12 cellular contexts compared by ENCODE assay signal in genomic region chr5:91288117-91288516, GRCh38.
DNase-seq lines count a peak whose midpoint lies in the region; ATAC-seq and TF ChIP-seq lines count a peak whose summit lies in the region.
"Had no signal": no experiment of that assay in that cellular context is flagged by ENCODE, and none has a peak within 500 bp of the region (broad histone marks: within the 10 kb centered on the region; RNA-seq: fewer than 3 reads in every experiment).

No MANE protein-coding gene starts in this region.

- no peaks in the 10 kb centered on the region for H3K9me3 ChIP-seq in SJCRH30 (replicated peaks)
- no peaks in the 10 kb centered on the region for H3K9me3 ChIP-seq in esophagus squamous epithelium
- H3K9me3 ChIP-seq in mesenchymal stem cell (ENCODE audit: control insufficient read depth, low read length): no peaks in the 10 kb centered on the region
- no peaks in the 10 kb centered on the region for H3K9me3 ChIP-seq in vagina
- no peaks in the 10 kb centered on the region for H3K9me3 ChIP-seq in upper lobe of right lung

- H3K18ac ChIP-seq in mesenchymal stem cell (ENCODE audit: low read depth in 1 of 2, low read length in 2 of 2): no peak overlapping the region

- H2BK12ac ChIP-seq in mesenchymal stem cell (ENCODE audit: low read length in 2 of 2): no peak overlapping the region

- H3K36me3 ChIP-seq in SJCRH30: no peaks in the 10 kb centered on the region
- H3K36me3 ChIP-seq in esophagus squamous epithelium: no peaks in the 10 kb centered on the region
- H3K36me3 ChIP-seq in mesenchymal stem cell (ENCODE audit: control insufficient read depth in 1 of 2, insufficient read depth in 2 of 2, low read depth in 1 of 2, low read length in 2 of 2): no peaks in the 10 kb centered on the region
- no peaks in the 10 kb centered on the region for H3K36me3 ChIP-seq in vagina
- no peaks in the 10 kb centered on the region for H3K36me3 ChIP-seq in upper lobe of right lung

- H4K8ac ChIP-seq in mesenchymal stem cell (ENCODE audit: low read length): no peak overlapping the region

- H3K4me1 ChIP-seq in SJCRH30: peaks cover 24% of the 10 kb centered on the region
- H3K4me1 ChIP-seq in esophagus squamous epithelium: peaks cover 10 to 33% (median 12%) of the 10 kb centered on the region in 3 donors
- peaks cover 5% of the 10 kb centered on the region for H3K4me1 ChIP-seq in mesenchymal stem cell (ENCODE audit: control insufficient read depth, insufficient read depth, low read depth, low read length)
- H3K4me1 ChIP-seq in vagina: peaks cover 12% of the 10 kb centered on the region
- no peaks in the 10 kb centered on the region for H3K4me1 ChIP-seq in upper lobe of right lung

- H2BK15ac ChIP-seq in mesenchymal stem cell (ENCODE audit: low read depth, poor library complexity, severe bottlenecking): no peak overlapping the region

- H3K14ac ChIP-seq in mesenchymal stem cell (ENCODE audit: low read length in 2 of 2): no peak overlapping the region

- H3K4me3 ChIP-seq in SJCRH30: no peak overlapping the region
- H3K4me3 ChIP-seq in esophagus squamous epithelium: no peak overlapping the region
- no peak overlapping the region for H3K4me3 ChIP-seq in mesenchymal stem cell (ENCODE audit: insufficient read depth in 1 of 2, low read depth in 1 of 2, low read length in 2 of 2)
- no peak overlapping the region for H3K4me3 ChIP-seq in vagina
- no peak overlapping the region for H3K4me3 ChIP-seq in upper lobe of right lung

- H3K9ac ChIP-seq in mesenchymal stem cell (ENCODE audit: low read length): no peak overlapping the region

- 42 to 61% methylated on average over 1 of the region's 1 CpG for WGBS in esophagus squamous epithelium, 2 donors
- WGBS in mesenchymal stem cell: no CpG with 5 or more reads among the region's 1 CpG

- no peaks in the 10 kb centered on the region for H3K27me3 ChIP-seq in SJCRH30
- no peaks in the 10 kb centered on the region for H3K27me3 ChIP-seq in esophagus squamous epithelium
- no peaks in the 10 kb centered on the region for H3K27me3 ChIP-seq in mesenchymal stem cell (ENCODE audit: control insufficient read depth in 1 of 2, insufficient read depth in 1 of 2, low read length in 2 of 2)
- no peaks in the 10 kb centered on the region for H3K27me3 ChIP-seq in vagina
- H3K27me3 ChIP-seq in upper lobe of right lung: no peaks in the 10 kb centered on the region

- H3K4ac ChIP-seq in mesenchymal stem cell (ENCODE audit: low read depth in 1 of 2, low read length in 2 of 2): no peak overlapping the region

- H2BK120ac ChIP-seq in mesenchymal stem cell (ENCODE audit: low read depth, low read length): no peak overlapping the region

- H2AK5ac ChIP-seq in mesenchymal stem cell (ENCODE audit: low read length, severe bottlenecking): peak overlapping the region; percentile 55

- TF ChIP-seq CTCF in esophagus squamous epithelium (IDR thresholded peaks at IDR 0.05): no peak
- TF ChIP-seq CTCF in vagina (IDR thresholded peaks at IDR 0.05): no peak
- no peak for TF ChIP-seq CTCF in upper lobe of right lung (IDR thresholded peaks at IDR 0.05)

- peaks cover 3% of the 10 kb centered on the region for H3K79me1 ChIP-seq in mesenchymal stem cell (replicated peaks; ENCODE audit: low read length, poor library complexity, severe bottlenecking)

- no peak overlapping the region for H2AFZ ChIP-seq in mesenchymal stem cell (ENCODE audit: low read depth, low read length)

- ATAC-seq in upper lobe of right lung: no peak
- ATAC-seq in GM21529 (IDR thresholded peaks at IDR 0.05; ENCODE audit: unreplicated experiment): no peak
- ATAC-seq: WTC11 had no signal

- DNase-seq in SJCRH30 (peak in 1 of 2 experiments; percentile 55), esophagus squamous epithelium (lab: John Stamatoyannopoulos, UW) (no peak), mesenchymal stem cell (peak; percentile 87), vagina (ENCODE audit: extremely low spot score in 2 of 2) (no peak), NCI-H82 treated with DMSO at 0.1 percent for 48 hours (lab: John Stamatoyannopoulos, UW; ENCODE audit: unreplicated experiment) (no peak), upper lobe of right lung (no peak)
- DNase-seq: cortex of kidney; GOT3; stimulated activated naive CD4-positive, alpha-beta T cell treated with Interleukin-2 at 50 U/mL for 16 hours; SW 1271 had no signal

- intact Hi-C loops in esophagus squamous epithelium (cut with DNase I): no loop called here
- intact Hi-C loops in vagina (cut with DNase I): no loop called here
- intact Hi-C loops in upper lobe of right lung (cut with DNase I): no loop called here

- peak overlapping the region; percentile 5; the same call in 1 of the 2 replicates for H3K27ac ChIP-seq in SJCRH30
- H3K27ac ChIP-seq in esophagus squamous epithelium: peak overlapping the region in 3 of 4 donors; percentile 16 to 56 (median 28)
- H3K27ac ChIP-seq in mesenchymal stem cell (ENCODE audit: low read length, poor library complexity, severe bottlenecking): no peak overlapping the region
- peak overlapping the region; percentile 14 for H3K27ac ChIP-seq in vagina
- H3K27ac ChIP-seq in upper lobe of right lung: no peak overlapping the region

- H3K23ac ChIP-seq in mesenchymal stem cell (ENCODE audit: low read length in 2 of 2): no peak overlapping the region

- TF ChIP-seq POLR2A in esophagus squamous epithelium (IDR thresholded peaks at IDR 0.05) (no peak), vagina (IDR thresholded peaks at IDR 0.05) (no peak)

- no peak overlapping the region for H4K91ac ChIP-seq in mesenchymal stem cell (ENCODE audit: low read length)

- H2BK5ac ChIP-seq in mesenchymal stem cell (ENCODE audit: low read depth, low read length, poor library complexity, severe bottlenecking): no peak overlapping the region

- no peak overlapping the region for H3K4me2 ChIP-seq in mesenchymal stem cell (ENCODE audit: low read length, poor library complexity, severe bottlenecking)

Comparison
In these comparisons a context has a peak if more than half of its experiments do, and no peak if none do; other contexts are left out.
1. H3K27ac ChIP-seq: peak in SJCRH30 (single experiment), esophagus squamous epithelium (3 of 4) and vagina (single experiment); none in mesenchymal stem cell (single experiment) and upper lobe of right lung (single experiment).